16 cellular contexts compared by ENCODE assay signal in the genomic region with DNA sequence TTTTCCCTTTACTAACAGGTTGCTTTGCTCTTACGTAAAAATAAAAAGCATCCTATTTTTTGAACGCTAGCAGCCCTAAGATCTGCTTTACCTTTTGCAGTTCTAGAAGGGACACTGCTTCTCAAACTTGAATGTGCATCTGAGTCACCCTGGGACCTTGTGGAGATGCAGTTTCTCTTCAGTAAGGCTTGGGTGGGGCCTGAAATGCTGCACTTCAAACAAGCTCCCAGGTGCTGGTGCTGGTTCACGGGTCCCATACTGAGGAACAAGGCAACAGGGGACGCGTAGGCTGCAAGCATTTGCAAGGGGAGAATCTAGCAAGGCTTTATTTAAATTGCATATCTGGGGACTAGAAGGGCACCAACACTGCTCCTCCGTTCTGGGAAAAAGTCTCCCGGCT. TPM values are rescaled to one million over a fixed set of nuclear protein-coding genes. Genes with fewer than 3 reads are reported as not detected.
DNase-seq lines count a peak whose midpoint lies in the region; ATAC-seq, FAIRE-seq and TF ChIP-seq lines count a peak whose summit lies in the region.
"Had no signal": no experiment of that assay in that cellular context is flagged by ENCODE, and none has a peak within 500 bp of the region (broad histone marks: within the 10 kb centered on the region; RNA-seq: fewer than 3 reads in every experiment).

No MANE protein-coding gene starts in this region.

- peak; percentile 36 for ATAC-seq in GM21786 (IDR thresholded peaks at IDR 0.05; ENCODE audit: unreplicated experiment)
- no peak for ATAC-seq in HG03139 (IDR thresholded peaks at IDR 0.05; ENCODE audit: unreplicated experiment)
- ATAC-seq in HG03469 (IDR thresholded peaks at IDR 0.05; ENCODE audit: unreplicated experiment), result no peak
- ATAC-seq: effector memory CD8-positive, alpha-beta T cell had no signal

- H3K4me2 ChIP-seq in osteoblast (ENCODE audit: insufficient read depth, low read length), result peak overlapping the region; percentile 6

- peaks cover 15% of the 10 kb centered on the region for H3K4me1 ChIP-seq in effector memory CD4-positive, alpha-beta T cell (ENCODE audit: control insufficient read depth, insufficient read depth, low read length, poor library complexity, severe bottlenecking)
- H3K4me1 ChIP-seq in osteoblast (ENCODE audit: insufficient read depth, low read length), result peaks cover 70% of the 10 kb centered on the region

- H3K4me3 ChIP-seq in effector memory CD4-positive, alpha-beta T cell (ENCODE audit: insufficient read depth, low read depth, low read length, poor library complexity, severe bottlenecking), result no peak overlapping the region
- no peak overlapping the region for H3K4me3 ChIP-seq in osteoblast (ENCODE audit: insufficient read depth, low read length)
- H3K4me3 ChIP-seq: heart right ventricle, SJCRH30, tibial artery had no signal

- H4K20me1 ChIP-seq in osteoblast (ENCODE audit: insufficient read depth, low read length), result no peaks in the 10 kb centered on the region

- H3K27me3 ChIP-seq in effector memory CD4-positive, alpha-beta T cell (replicated peaks; ENCODE audit: control insufficient read depth, insufficient read depth, low read length, poor library complexity, severe bottlenecking), result no peaks in the 10 kb centered on the region
- H3K27me3 ChIP-seq in osteoblast (ENCODE audit: insufficient read depth, low read length), result no peaks in the 10 kb centered on the region
- H3K27me3 ChIP-seq: heart right ventricle, SJCRH30, tibial artery had no signal

- no peaks in the 10 kb centered on the region for H3K9me3 ChIP-seq in effector memory CD4-positive, alpha-beta T cell (ENCODE audit: control insufficient read depth, low read length)
- no peaks in the 10 kb centered on the region for H3K9me3 ChIP-seq in osteoblast (ENCODE audit: low read depth, low read length)
- H3K9me3 ChIP-seq: heart right ventricle, neutrophil, SJCRH30, tibial artery had no signal

- TF ChIP-seq CTCF in osteoblast (IDR thresholded peaks at IDR 0.05; ENCODE audit: extremely low read depth, low read depth, low read length) (no peak), D721Med (IDR thresholded peaks at IDR 0.05; ENCODE audit: insufficient read depth, missing control alignments) (no peak)

- no peak for FAIRE-seq in D721Med (lab: Jason Lieb, UNC)
- FAIRE-seq: HTR-8/SVneo had no signal

- peak overlapping the region; percentile 3 for H3K27ac ChIP-seq in effector memory CD4-positive, alpha-beta T cell (ENCODE audit: insufficient read depth, low read length, poor library complexity, severe bottlenecking)
- peak overlapping the region; percentile 88 for H3K27ac ChIP-seq in osteoblast (ENCODE audit: low read depth, low read length)
- H3K27ac ChIP-seq: heart right ventricle, neutrophil, SJCRH30, tibial artery had no signal

- H2AFZ ChIP-seq in osteoblast (ENCODE audit: low read length), result no peak overlapping the region

- DNase-seq in M059J (ENCODE audit: low read depth) (peak; percentile 62), osteoblast (ENCODE audit: insufficient read length, low spot score, missing footprints) (no peak), cardiac septum (ENCODE audit: low spot score) (no peak), D721Med (ENCODE audit: insufficient read length, low spot score) (no peak)
- no peak for DNase-seq in effector memory CD4-positive, alpha-beta T cell
- DNase-seq: effector memory CD8-positive, alpha-beta T cell; heart right ventricle; NCI-H1436 treated with DMSO at 0.1 percent for 48 hours; NCI-H748 treated with DMSO at 0.1 percent for 48 hours; SJCRH30; tibial artery had no signal

- no peaks in the 10 kb centered on the region for H3K36me3 ChIP-seq in effector memory CD4-positive, alpha-beta T cell (ENCODE audit: control insufficient read depth, insufficient read depth, low read length)
- H3K36me3 ChIP-seq in osteoblast (ENCODE audit: insufficient read depth, low read length), result no peaks in the 10 kb centered on the region
- H3K36me3 ChIP-seq: heart right ventricle, neutrophil, SJCRH30, tibial artery had no signal

- intact Hi-C loops in cardiac septum (cut with DNase I), result no loop called here

- peaks cover 19% of the 10 kb centered on the region for H3K79me2 ChIP-seq in osteoblast (ENCODE audit: insufficient read depth, low read length)

RNA-seq across cellular contexts. Expression of a gene that starts 30.0 kb away (rescaled TPM):
- 28.3 and 35.0 TPM in 2 replicates for total RNA-seq in M059J (2014; rRNA removed; shearing (Covaris generic))
- total RNA-seq in osteoblast (4.7 and 6.5 TPM in 2 replicates), cardiac septum (3.2 TPM)
